Comparison of ENCODE assay signal across 12 cellular contexts in the genomic region with DNA sequence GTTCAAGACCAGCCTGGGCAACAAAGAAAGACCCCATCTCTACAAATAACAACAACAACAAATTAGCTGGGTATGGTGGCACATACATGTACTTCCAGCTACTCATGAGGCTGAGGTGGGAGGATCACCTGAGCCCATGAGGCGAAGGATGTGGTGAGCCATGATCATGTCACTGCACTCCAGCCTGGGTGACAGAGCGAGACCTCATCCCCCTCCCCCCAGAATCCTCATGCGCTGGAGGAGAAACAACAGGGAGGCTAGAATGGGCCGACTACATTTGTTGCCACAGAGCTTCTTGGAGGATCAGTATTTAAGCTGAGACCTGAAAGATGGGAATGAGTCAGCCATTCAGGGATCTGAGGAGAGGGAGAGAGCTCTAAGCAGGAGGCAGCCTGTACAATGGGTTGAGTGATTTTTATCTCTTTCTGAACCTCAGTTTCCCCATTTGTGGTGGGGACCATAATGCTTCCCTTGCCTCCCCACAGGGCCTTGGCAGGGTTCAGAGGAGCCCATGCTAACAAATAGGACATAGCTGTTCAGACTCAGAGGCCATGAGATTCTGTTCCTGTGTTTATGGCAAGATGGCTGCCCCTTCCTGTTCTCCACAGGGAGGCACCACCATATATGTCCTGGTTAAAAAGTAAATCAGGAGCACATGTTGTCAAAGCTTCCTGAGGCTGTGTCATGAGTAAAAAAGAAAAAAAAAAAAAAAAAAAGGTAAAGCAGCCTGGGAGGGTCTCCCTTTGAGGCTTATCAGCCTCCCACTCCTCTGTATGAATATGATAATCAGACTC.
DNase-seq lines count a peak whose midpoint lies in the region; ATAC-seq, FAIRE-seq and TF ChIP-seq lines count a peak whose summit lies in the region.
"Had no signal": no experiment of that assay in that cellular context is flagged by ENCODE, and none has a peak within 500 bp of the region (broad histone marks: within the 10 kb centered on the region; RNA-seq: fewer than 3 reads in every experiment).

No MANE protein-coding gene starts in this region.

- peak overlapping the region; percentile 80 for H3K9ac ChIP-seq in astrocyte (ENCODE audit: low read length)

- FAIRE-seq in astrocyte (lab: Jason Lieb, UNC): no peak

- TF ChIP-seq CTCF in Caco-2 (IDR thresholded peaks at IDR 0.05; ENCODE audit: insufficient read depth in 1 of 2, low read depth in 1 of 2, low read length in 1 of 2, severe bottlenecking in 1 of 2, unreplicated experiment in 1 of 2) (no peak), astrocyte (IDR thresholded peaks at IDR 0.05; ENCODE audit: insufficient read depth, low read depth, low read length) (no peak), right atrium auricular region (IDR thresholded peaks at IDR 0.05) (no peak), progenitor cell of endocrine pancreas (IDR thresholded peaks at IDR 0.05; ENCODE audit: unreplicated experiment) (no peak), GM10248 (IDR thresholded peaks at IDR 0.05; ENCODE audit: control extremely low read depth, extremely low read depth, low read depth, missing control alignments) (no peak)

- BruUV-seq in Caco-2 (replicated peaks; lab: Mats Ljungman, UMichigan): no TSS peak

- H3K27me3 ChIP-seq in Caco-2 (replicated peaks; ENCODE audit: control insufficient read depth, insufficient read depth, low read length): no peaks in the 10 kb centered on the region
- no peaks in the 10 kb centered on the region for H3K27me3 ChIP-seq in astrocyte (ENCODE audit: insufficient read depth, low read length)
- no peaks in the 10 kb centered on the region for H3K27me3 ChIP-seq in right atrium auricular region

- H3K27ac ChIP-seq in astrocyte (ENCODE audit: low read depth, low read length) (peak overlapping the region; percentile 98), right atrium auricular region (peak overlapping the region; percentile 80 to 82)

- H3K4me3 ChIP-seq in Caco-2 (ENCODE audit: low read depth, low read length): no peak overlapping the region
- no peak overlapping the region for H3K4me3 ChIP-seq in astrocyte (ENCODE audit: insufficient read depth, low read depth, low read length)
- no peak overlapping the region for H3K4me3 ChIP-seq in right atrium auricular region

- H3K9me3 ChIP-seq in Caco-2 (no peaks in the 10 kb centered on the region), astrocyte (ENCODE audit: insufficient read depth, low read depth, low read length) (no peaks in the 10 kb centered on the region), right atrium auricular region (no peaks in the 10 kb centered on the region)

- H3K36me3 ChIP-seq in Caco-2 (ENCODE audit: control insufficient read depth, insufficient read depth, low read length) (no peaks in the 10 kb centered on the region), astrocyte (ENCODE audit: insufficient read depth, low read length) (no peaks in the 10 kb centered on the region), right atrium auricular region (no peaks in the 10 kb centered on the region)

- peak overlapping the region; percentile 13 for H2AFZ ChIP-seq in astrocyte (ENCODE audit: low read depth, low read length)

- H3K4me1 Mint-ChIP-seq in Caco-2 (ENCODE audit: low read depth, unreplicated experiment) (peaks cover 51% of the 10 kb centered on the region), astrocyte (ENCODE audit: low read depth, unreplicated experiment) (peaks cover 54% of the 10 kb centered on the region), progenitor cell of endocrine pancreas (ENCODE audit: low read depth) (peaks cover 61% of the 10 kb centered on the region)
- H3K4me1 Mint-ChIP-seq: CD4-positive, alpha-beta memory T cell; naive B cell had no signal

- POLR2A ChIA-PET in Caco-2 (lab: Charles Lee): no interaction called here
- POLR2A ChIA-PET in GM10248 (lab: Yijun Ruan, JAX): no interaction called here

- H3K4me1 ChIP-seq in Caco-2: peaks cover 68% of the 10 kb centered on the region
- peaks cover 39% of the 10 kb centered on the region for H3K4me1 ChIP-seq in astrocyte (ENCODE audit: insufficient read depth, low read length)
- peaks cover 0 to 68% of the 10 kb centered on the region in 2 donors for H3K4me1 ChIP-seq in right atrium auricular region

- peak overlapping the region; percentile 80 for H3K4me2 ChIP-seq in astrocyte (ENCODE audit: low read length)

- H3K4me3 Mint-ChIP-seq in Caco-2 (ENCODE audit: unreplicated experiment) (no peak overlapping the region), astrocyte (ENCODE audit: unreplicated experiment) (no peak overlapping the region), progenitor cell of endocrine pancreas (ENCODE audit: low read depth) (no peak overlapping the region)
- H3K4me3 Mint-ChIP-seq: CD4-positive, alpha-beta memory T cell; naive B cell had no signal

- no peaks in the 10 kb centered on the region for H3K27me3 Mint-ChIP-seq in Caco-2 (ENCODE audit: insufficient read depth, unreplicated experiment)
- H3K27me3 Mint-ChIP-seq in astrocyte (ENCODE audit: low read depth, unreplicated experiment): no peaks in the 10 kb centered on the region
- H3K27me3 Mint-ChIP-seq in progenitor cell of endocrine pancreas: no peaks in the 10 kb centered on the region

- H3K79me2 ChIP-seq in astrocyte (ENCODE audit: insufficient read depth, low read length): no peaks in the 10 kb centered on the region

- H3K27ac Mint-ChIP-seq in Caco-2 (ENCODE audit: unreplicated experiment) (peak overlapping the region; percentile 76), astrocyte (ENCODE audit: unreplicated experiment) (peak overlapping the region; percentile 100), progenitor cell of endocrine pancreas (peak overlapping the region; percentile 96)
- H3K27ac Mint-ChIP-seq: CD4-positive, alpha-beta memory T cell had no signal

- CTCF ChIA-PET in Caco-2 (lab: Charles Lee): interaction anchor here (0.6 kb wide), 1 partner anchor 600 kb away, joined by 3 read pairs; no protein-coding TSS in a partner anchor
- CTCF ChIA-PET in GM10248 (lab: Yijun Ruan, JAX): interaction anchor here (1.3 to 2.0 kb wide), 2 partner anchors 13 to 23 kb away, joined by 5 to 7 read pairs; no protein-coding TSS in a partner anchor

- intact Hi-C loops in Caco-2 (cut with micrococcal nuclease; ENCODE audit: unreplicated experiment): no loop called here

- DNase-seq in Caco-2 (no peak), astrocyte (ENCODE audit: low read depth) (peak; percentile 37), right atrium auricular region (ENCODE audit: low spot score) (no peak), progenitor cell of endocrine pancreas (ENCODE audit: low spot score, unreplicated experiment) (no peak), SIG-M5 (lab: John Stamatoyannopoulos, UW) (no peak), RKO (ENCODE audit: low spot score) (no peak), GM10248 (ENCODE audit: extremely low spot score) (no peak)
- DNase-seq: activated CD4-positive, alpha-beta T cell treated with anti-CD3 and anti-CD28 coated beads, Interleukin-2, amount 50 U/mL, for 48 hours; CD4-positive, alpha-beta memory T cell; effector memory CD4-positive, alpha-beta T cell; naive B cell had no signal

- no peaks in the 10 kb centered on the region for H3K9me3 Mint-ChIP-seq in Caco-2 (ENCODE audit: unreplicated experiment)
- H3K9me3 Mint-ChIP-seq in astrocyte (ENCODE audit: unreplicated experiment): peaks cover 3% of the 10 kb centered on the region
- H3K9me3 Mint-ChIP-seq in progenitor cell of endocrine pancreas (ENCODE audit: low read depth): no peaks in the 10 kb centered on the region
- H3K9me3 Mint-ChIP-seq: naive B cell had no signal

- ATAC-seq in HG03135 (IDR thresholded peaks at IDR 0.05; ENCODE audit: unreplicated experiment): no peak

- H3K36me3 Mint-ChIP-seq in Caco-2 (ENCODE audit: insufficient read depth, unreplicated experiment) (no peaks in the 10 kb centered on the region), astrocyte (ENCODE audit: low read depth, unreplicated experiment) (peaks cover 4% of the 10 kb centered on the region), progenitor cell of endocrine pancreas (ENCODE audit: insufficient read depth) (no peaks in the 10 kb centered on the region)
- H3K36me3 Mint-ChIP-seq: CD4-positive, alpha-beta memory T cell; naive B cell had no signal

- no peaks in the 10 kb centered on the region for H4K20me1 ChIP-seq in astrocyte (ENCODE audit: insufficient read depth, low read length)
